1 cellular context compared by ENCODE assay signal in genomic region chr11:104451193-104451592, GRCh38.
TF ChIP-seq lines count a peak whose summit lies in the region.

No MANE protein-coding gene starts in this region.

TF ChIP-seq in WTC11, 78 proteins besides CTCF, POLR2A, EP300 and RAD21 (continued from another document):
- no peak for TF ChIP-seq ZNF281 (CRISPR knock-in tag; IDR thresholded peaks at IDR 0.05)
- TF ChIP-seq ARID4B (CRISPR knock-in tag; IDR thresholded peaks at IDR 0.05; ENCODE audit: borderline replicate concordance), result no peak
- no peak for TF ChIP-seq IRF1 (CRISPR knock-in tag; IDR thresholded peaks at IDR 0.05)
- TF ChIP-seq AR (CRISPR knock-in tag; IDR thresholded peaks at IDR 0.05), result no peak
- no peak for TF ChIP-seq E2F4 (CRISPR knock-in tag; IDR thresholded peaks at IDR 0.05; ENCODE audit: borderline replicate concordance, low read depth)
- no peak for TF ChIP-seq HMGA2 (CRISPR knock-in tag; IDR thresholded peaks at IDR 0.05)
- no peak for TF ChIP-seq ESRRA (CRISPR knock-in tag; IDR thresholded peaks at IDR 0.05; ENCODE audit: borderline replicate concordance)
- TF ChIP-seq CREB1 (CRISPR knock-in tag; IDR thresholded peaks at IDR 0.05), result no peak
- TF ChIP-seq MLX (CRISPR knock-in tag; IDR thresholded peaks at IDR 0.05), result no peak
- no peak for TF ChIP-seq NFATC4 (CRISPR knock-in tag; IDR thresholded peaks at IDR 0.05)
